1 cellular context compared by ENCODE assay signal in genomic region chr16:47026492-47026891, GRCh38.
TF ChIP-seq lines count a peak whose summit lies in the region.

No MANE protein-coding gene starts in this region.

TF ChIP-seq in HepG2, 621 proteins besides CTCF, POLR2A, EP300 and RAD21:
- TF ChIP-seq JDP2 (CRISPR knock-in tag; IDR thresholded peaks at IDR 0.05; ENCODE audit: borderline replicate concordance), result no peak
- TF ChIP-seq LCORL (IDR thresholded peaks at IDR 0.05), result no peak
- TF ChIP-seq LCORL (CRISPR knock-in tag; IDR thresholded peaks at IDR 0.05), result no peak
- no peak for TF ChIP-seq ZNF547 (CRISPR knock-in tag; IDR thresholded peaks at IDR 0.05)
- no peak for TF ChIP-seq TBX2 (CRISPR knock-in tag; IDR thresholded peaks at IDR 0.05; ENCODE audit: borderline replicate concordance)
